Comparison of ENCODE assay signal across 9 cellular contexts in the genomic region with DNA sequence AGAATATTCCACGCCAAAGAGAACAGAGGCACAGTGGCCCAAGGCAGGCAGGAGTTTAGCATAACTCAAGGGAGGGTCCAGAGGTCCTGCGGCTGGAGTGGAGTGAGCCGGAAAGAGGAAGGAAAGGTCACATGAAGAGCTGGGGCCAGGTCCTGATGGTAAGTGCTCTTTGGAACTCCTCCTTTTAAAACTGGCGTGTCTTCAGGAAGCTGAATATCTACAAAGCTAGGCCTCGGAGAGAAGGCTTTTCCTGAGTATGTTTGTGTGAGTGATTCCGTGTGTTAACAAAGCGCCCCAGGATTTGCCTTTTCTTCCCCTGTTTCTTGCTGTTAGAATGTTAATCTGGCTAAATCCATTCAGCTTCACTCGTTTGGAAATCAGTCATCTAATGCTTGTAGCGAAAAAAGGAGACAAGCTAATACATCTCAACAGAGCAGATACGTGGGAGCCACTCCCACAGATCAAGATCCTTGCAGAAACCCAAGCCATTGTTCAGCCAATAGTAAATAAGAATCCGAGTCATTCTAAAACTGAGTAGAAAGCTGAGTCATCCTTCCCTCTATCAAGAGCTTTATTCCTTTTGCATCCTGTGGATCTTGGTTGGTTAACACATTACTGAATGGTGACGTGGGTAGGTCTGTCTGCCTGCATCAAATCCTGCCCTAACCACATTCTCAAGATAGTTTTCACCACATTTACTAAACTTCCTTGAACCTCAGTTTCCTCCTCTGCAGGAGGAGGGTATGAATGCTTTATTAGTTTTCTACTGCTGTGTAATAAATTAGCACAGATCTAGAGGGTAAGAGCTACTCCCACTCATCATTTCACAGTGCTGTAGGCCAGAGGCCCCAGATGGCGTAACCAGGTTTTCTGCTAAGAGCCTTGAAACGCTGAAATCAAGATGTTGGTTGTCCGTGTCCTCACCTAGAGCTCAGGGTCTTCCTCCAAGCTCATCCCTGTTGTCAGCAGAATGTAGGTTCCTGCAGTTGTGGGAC. TPM values are rescaled to one million over a fixed set of nuclear protein-coding genes. Genes with fewer than 3 reads are reported as not detected.
DNase-seq lines count a peak whose midpoint lies in the region; ATAC-seq and TF ChIP-seq lines count a peak whose summit lies in the region.
"Had no signal": no experiment of that assay in that cellular context is flagged by ENCODE, and none has a peak within 500 bp of the region (broad histone marks: within the 10 kb centered on the region; RNA-seq: fewer than 3 reads in every experiment).

No MANE protein-coding gene starts in this region.

- intact Hi-C loops in colonic mucosa (cut with DNase I), result no loop called here

- H3K27me3 ChIP-seq in colonic mucosa, result no peaks in the 10 kb centered on the region
- H3K27me3 ChIP-seq: body of pancreas had no signal

- no peaks in the 10 kb centered on the region for H3K9me3 Mint-ChIP-seq in T-helper 2 cell treated with Interferon-gamma antibody and Interleukin-4, amounts not matched to agents 5 μg/mL and 100 μg/mL, for 36 hours

- peak overlapping the region; percentile 90 for H3K27ac Mint-ChIP-seq in T-helper 2 cell treated with Interferon-gamma antibody and Interleukin-4, amounts not matched to agents 5 μg/mL and 100 μg/mL, for 36 hours

- H3K9me3 ChIP-seq in colonic mucosa, result no peaks in the 10 kb centered on the region
- H3K9me3 ChIP-seq: body of pancreas had no signal

- DNase-seq in GM03348 (ENCODE audit: low spot score), result peak; percentile 74
- peak; percentile 81 for DNase-seq in HPDE6-E6E7 (ENCODE audit: extremely low spot score)
- peak; percentile 80 for DNase-seq in T-helper 2 cell treated with Interferon-gamma antibody and Interleukin-4, amounts not matched to agents 5 μg/mL and 100 μg/mL, for 36 hours (ENCODE audit: low spot score)
- peak; percentile 61 for DNase-seq in ecto neural progenitor cell (ENCODE audit: low spot score)
- DNase-seq in mucosa of gallbladder (ENCODE audit: low spot score), result peak; percentile 14
- DNase-seq in hippocampal formation (lab: John Stamatoyannopoulos, UW), result no peak
- DNase-seq in colonic mucosa, result no peak

- no peak overlapping the region for H3K4me3 ChIP-seq in colonic mucosa
- H3K4me3 ChIP-seq: body of pancreas had no signal

- no peaks in the 10 kb centered on the region for H3K36me3 ChIP-seq in colonic mucosa

- ATAC-seq in GM21515 (IDR thresholded peaks at IDR 0.05; ENCODE audit: unreplicated experiment), result peak; percentile 62
- ATAC-seq: body of pancreas had no signal

- H3K27ac ChIP-seq in colonic mucosa, result no peak overlapping the region
- H3K27ac ChIP-seq: body of pancreas had no signal

- peaks cover 51% of the 10 kb centered on the region for H3K4me1 Mint-ChIP-seq in T-helper 2 cell treated with Interferon-gamma antibody and Interleukin-4, amounts not matched to agents 5 μg/mL and 100 μg/mL, for 36 hours (ENCODE audit: low read depth)

- peak overlapping the region in 1 of 2 donors; percentile 18 for H3K9ac ChIP-seq in colonic mucosa (ENCODE audit: low read depth in 2 of 2, low read length in 2 of 2)

- TF ChIP-seq CTCF in colonic mucosa (IDR thresholded peaks at IDR 0.05), result no peak

- H3K4me3 Mint-ChIP-seq in T-helper 2 cell treated with Interferon-gamma antibody and Interleukin-4, amounts not matched to agents 5 μg/mL and 100 μg/mL, for 36 hours, result peak overlapping the region; percentile 70

- H3K27me3 Mint-ChIP-seq in T-helper 2 cell treated with Interferon-gamma antibody and Interleukin-4, amounts not matched to agents 5 μg/mL and 100 μg/mL, for 36 hours (ENCODE audit: low read depth), result no peaks in the 10 kb centered on the region

- H3K4me1 ChIP-seq in colonic mucosa, result no peaks in the 10 kb centered on the region
- H3K4me1 ChIP-seq: body of pancreas had no signal

- no peaks in the 10 kb centered on the region for H3K36me3 Mint-ChIP-seq in T-helper 2 cell treated with Interferon-gamma antibody and Interleukin-4, amounts not matched to agents 5 μg/mL and 100 μg/mL, for 36 hours (ENCODE audit: low read depth)

RNA-seq across cellular contexts. Expression of a gene that starts 43.2 kb away (rescaled TPM):
- total RNA-seq in mucosa of gallbladder, result 143 TPM
- 100 to 1,000 TPM; 279 to 281 TPM for total RNA-seq in colonic mucosa

Comparison
In these comparisons a context has a peak if more than half of its experiments do, and no peak if none do; other contexts are left out.
1. DNase-seq: peak in GM03348 (single experiment), HPDE6-E6E7 (single experiment), T-helper 2 cell treated with Interferon-gamma antibody and Interleukin-4, amounts not matched to agents 5 μg/mL and 100 μg/mL, for 36 hours (single experiment), ecto neural progenitor cell (single experiment) and mucosa of gallbladder (single experiment); none in hippocampal formation (0 of 2) and colonic mucosa (single experiment).